20 cellular contexts compared by ENCODE assay signal in the genomic region with DNA sequence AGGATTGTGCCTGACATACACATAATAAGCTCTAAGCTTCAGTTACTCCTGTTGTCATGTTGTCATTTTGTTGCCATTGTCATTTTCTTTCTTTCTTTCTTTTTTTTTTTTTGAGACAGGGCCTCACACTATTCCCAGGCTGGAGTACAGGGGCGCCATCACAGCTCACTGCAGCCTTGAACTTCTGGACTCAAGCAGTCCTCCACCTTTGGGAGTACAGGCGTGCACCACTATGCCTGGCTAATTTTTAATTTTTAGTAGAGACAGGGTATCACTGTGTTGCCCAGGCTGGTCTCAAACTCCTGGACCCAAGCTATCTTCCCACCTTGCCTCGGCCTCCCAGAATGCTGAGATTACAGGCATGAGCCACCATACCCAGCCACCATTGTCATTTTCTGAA. TPM values are rescaled to one million over a fixed set of nuclear protein-coding genes. Genes with fewer than 3 reads are reported as not detected.
DNase-seq lines count a peak whose midpoint lies in the region; ATAC-seq and TF ChIP-seq lines count a peak whose summit lies in the region.
"Had no signal": no experiment of that assay in that cellular context is flagged by ENCODE, and none has a peak within 500 bp of the region (broad histone marks: within the 10 kb centered on the region; RNA-seq: fewer than 3 reads in every experiment).

No MANE protein-coding gene starts in this region.

- H3K9ac ChIP-seq in mammary epithelial cell (ENCODE audit: insufficient read depth, low read length) = no peak overlapping the region
- H3K9ac ChIP-seq: BLaER1 had no signal

- H3K4me2 ChIP-seq in mammary epithelial cell (ENCODE audit: insufficient read depth, low read depth, low read length) = no peak overlapping the region
- H3K4me2 ChIP-seq: BLaER1 had no signal

- CTCF ChIA-PET in mammary epithelial cell (lab: Charles Lee; ENCODE audit: low non-redundant PET) = no interaction called here

- peaks cover 26% of the 10 kb centered on the region for H3K4me1 ChIP-seq in mammary epithelial cell (ENCODE audit: insufficient read depth, low read length)
- H3K4me1 ChIP-seq: BE2C had no signal

- BruUV-seq in mammary epithelial cell (replicated peaks; lab: Mats Ljungman, UMichigan) = no TSS peak

- H3K9me3 ChIP-seq in mammary epithelial cell (replicated peaks; ENCODE audit: insufficient read depth, low read length) = no peaks in the 10 kb centered on the region
- H3K9me3 ChIP-seq: BE2C, BLaER1 had no signal

- no peaks in the 10 kb centered on the region for H3K36me3 Mint-ChIP-seq in natural killer cell treated with Interleukin-12 subunit alpha and Interleukin-12 subunit beta and Interleukin-15 and Interleukin-18, amount 100 ng/mL, for 72 hours
- H3K36me3 Mint-ChIP-seq in natural killer cell = peaks cover 6% of the 10 kb centered on the region
- peaks cover 85% of the 10 kb centered on the region for H3K36me3 Mint-ChIP-seq in activated T-helper 2 cell treated with anti-CD3 and anti-CD28 coated beads, Interferon-gamma antibody, Interleukin-2, Interleukin-4, amounts not matched to agents 10 μg/mL and 5 μg/mL and 100 μg/mL, durations not matched to agents 14 hours and 24 hours and 36 hours (ENCODE audit: low read depth)
- H3K36me3 Mint-ChIP-seq in immature natural killer cell = peaks cover 10 to 52% (median 19%) of the 10 kb centered on the region in 3 donors
- H3K36me3 Mint-ChIP-seq in stimulated activated effector memory CD8-positive, alpha-beta T cell treated with anti-CD3 and anti-CD28 coated beads, Interleukin-12 subunit alpha, Interleukin-12 subunit beta, amount 100 ng/mL, for 72 hours = peaks cover 99% of the 10 kb centered on the region
- peaks cover 33% of the 10 kb centered on the region for H3K36me3 Mint-ChIP-seq in nephron progenitor cell (ENCODE audit: low read depth)

- H3K79me2 ChIP-seq in mammary epithelial cell (ENCODE audit: insufficient read depth, low read length) = no peaks in the 10 kb centered on the region

- no peaks in the 10 kb centered on the region for H3K27me3 ChIP-seq in mammary epithelial cell (ENCODE audit: insufficient read depth, low read length)
- H3K27me3 ChIP-seq: BE2C, BLaER1 had no signal

- intact Hi-C loops in natural killer cell (cut with micrococcal nuclease) (no loop called here), mammary epithelial cell (cut with micrococcal nuclease) (loop anchor here (5.0 kb wide), 2 partner anchors 63 to 173 kb away; a partner anchor contains a TSS)
- intact Hi-C loops in activated T-helper 2 cell treated with anti-CD3 and anti-CD28 coated beads, Interferon-gamma antibody, Interleukin-2, Interleukin-4, amounts not matched to agents 10 μg/mL and 5 μg/mL and 100 μg/mL, durations not matched to agents 14 hours and 24 hours and 36 hours (cut with micrococcal nuclease) = loop anchor here (5.0 kb wide), 2 partner anchors 32 to 48 kb away; a partner anchor contains a TSS

- H3K27me3 Mint-ChIP-seq in natural killer cell treated with Interleukin-12 subunit alpha and Interleukin-12 subunit beta and Interleukin-15 and Interleukin-18, amount 100 ng/mL, for 72 hours = no peaks in the 10 kb centered on the region
- H3K27me3 Mint-ChIP-seq in natural killer cell (ENCODE audit: low read depth in 2 of 2) = no peaks in the 10 kb centered on the region
- H3K27me3 Mint-ChIP-seq in activated T-helper 2 cell treated with anti-CD3 and anti-CD28 coated beads, Interferon-gamma antibody, Interleukin-2, Interleukin-4, amounts not matched to agents 10 μg/mL and 5 μg/mL and 100 μg/mL, durations not matched to agents 14 hours and 24 hours and 36 hours (ENCODE audit: low read depth) = no peaks in the 10 kb centered on the region
- H3K27me3 Mint-ChIP-seq in immature natural killer cell (ENCODE audit: low read depth in 3 of 3) = peaks cover 0 to 3% (median 1%) of the 10 kb centered on the region in 3 donors
- peaks cover 2% of the 10 kb centered on the region for H3K27me3 Mint-ChIP-seq in nephron progenitor cell (ENCODE audit: low read depth, poor library complexity)
- H3K27me3 Mint-ChIP-seq: CD4-positive, alpha-beta memory T cell; CD4-positive, CD25-positive, alpha-beta regulatory T cell; CD8-positive, alpha-beta memory T cell had no signal

- no peak overlapping the region for H3K4me3 ChIP-seq in mammary epithelial cell (replicated peaks in 1 of 3; ENCODE audit: insufficient read depth in 1 of 3, low read depth in 2 of 3, low read length in 3 of 3)
- H3K4me3 ChIP-seq: BLaER1 had no signal

- TF ChIP-seq CTCF in natural killer cell (IDR thresholded peaks at IDR 0.05) = no peak
- no peak for TF ChIP-seq CTCF in mammary epithelial cell (conservative IDR thresholded peaks at IDR 0.05 in 1 of 2, IDR thresholded peaks at IDR 0.05 in 1 of 2; ENCODE audit: extremely low read depth in 1 of 2, insufficient read depth in 1 of 2, low read depth in 1 of 2, low read length in 2 of 2)
- TF ChIP-seq CTCF in nephron progenitor cell (IDR thresholded peaks at IDR 0.05) = no peak

- H4K20me1 ChIP-seq in mammary epithelial cell (ENCODE audit: insufficient read depth, low read length) = no peaks in the 10 kb centered on the region
- H4K20me1 ChIP-seq: BLaER1 had no signal

- H3K9me3 Mint-ChIP-seq in natural killer cell treated with Interleukin-12 subunit alpha and Interleukin-12 subunit beta and Interleukin-15 and Interleukin-18, amount 100 ng/mL, for 72 hours = no peaks in the 10 kb centered on the region
- H3K9me3 Mint-ChIP-seq in natural killer cell (no peaks in the 10 kb centered on the region), immature natural killer cell (no peaks in the 10 kb centered on the region), nephron progenitor cell (no peaks in the 10 kb centered on the region)
- no peaks in the 10 kb centered on the region for H3K9me3 Mint-ChIP-seq in activated T-helper 2 cell treated with anti-CD3 and anti-CD28 coated beads, Interferon-gamma antibody, Interleukin-2, Interleukin-4, amounts not matched to agents 10 μg/mL and 5 μg/mL and 100 μg/mL, durations not matched to agents 14 hours and 24 hours and 36 hours
- H3K9me3 Mint-ChIP-seq in stimulated activated effector memory CD8-positive, alpha-beta T cell treated with anti-CD3 and anti-CD28 coated beads, Interleukin-12 subunit alpha, Interleukin-12 subunit beta, amount 100 ng/mL, for 72 hours = no peaks in the 10 kb centered on the region
- H3K9me3 Mint-ChIP-seq: CD14-positive monocyte; CD4-positive, alpha-beta memory T cell; CD4-positive, CD25-positive, alpha-beta regulatory T cell; CD8-positive, alpha-beta memory T cell had no signal

- 98% methylated on average over 3 of the region's 3 CpGs for WGBS in mammary epithelial cell (ENCODE audit: low coverage, missing lambda C conversion rate)

- no peak for ATAC-seq in natural killer cell treated with Interleukin-12 subunit alpha and Interleukin-12 subunit beta and Interleukin-15 and Interleukin-18, amount 100 ng/mL, for 72 hours
- ATAC-seq in natural killer cell = no peak
- no peak for ATAC-seq in stimulated activated effector memory CD8-positive, alpha-beta T cell treated with anti-CD3 and anti-CD28 coated beads, Interleukin-12 subunit alpha, Interleukin-12 subunit beta, amount 100 ng/mL, for 72 hours

- peaks cover 3% of the 10 kb centered on the region for H3K36me3 ChIP-seq in mammary epithelial cell (ENCODE audit: insufficient read depth, low read length)

- dilution Hi-C loops in mammary epithelial cell (cut with HindIII; ENCODE audit: low sequenced_read_pairs) = no loop called here

- no peak overlapping the region for H3K27ac ChIP-seq in mammary epithelial cell (ENCODE audit: insufficient read depth, low read depth, low read length)
- H3K27ac ChIP-seq: BLaER1 had no signal

- in situ Hi-C loops in mammary epithelial cell (cut with MboI; ENCODE audit: low sequenced_read_pairs in 2 of 2) = no loop called here

- H3K27ac Mint-ChIP-seq in natural killer cell treated with Interleukin-12 subunit alpha and Interleukin-12 subunit beta and Interleukin-15 and Interleukin-18, amount 100 ng/mL, for 72 hours = peak overlapping the region; percentile 15 to 86
- H3K27ac Mint-ChIP-seq in natural killer cell (peak overlapping the region in 1 of 2 donors; percentile 82), immature natural killer cell (peak overlapping the region; percentile 23 to 95 (median 66)), nephron progenitor cell (no peak overlapping the region)
- H3K27ac Mint-ChIP-seq in activated T-helper 2 cell treated with anti-CD3 and anti-CD28 coated beads, Interferon-gamma antibody, Interleukin-2, Interleukin-4, amounts not matched to agents 10 μg/mL and 5 μg/mL and 100 μg/mL, durations not matched to agents 14 hours and 24 hours and 36 hours = peak overlapping the region; percentile 5
- H3K27ac Mint-ChIP-seq in stimulated activated effector memory CD8-positive, alpha-beta T cell treated with anti-CD3 and anti-CD28 coated beads, Interleukin-12 subunit alpha, Interleukin-12 subunit beta, amount 100 ng/mL, for 72 hours = peak overlapping the region; percentile 78

- H2AFZ ChIP-seq in mammary epithelial cell (ENCODE audit: low read depth, low read length) = no peak overlapping the region

- no peak for DNase-seq in natural killer cell treated with Interleukin-12 subunit alpha and Interleukin-12 subunit beta and Interleukin-15 and Interleukin-18, amount 100 ng/mL, for 72 hours (ENCODE audit: low spot score)
- no peak for DNase-seq in natural killer cell
- DNase-seq in activated T-helper 2 cell treated with anti-CD3 and anti-CD28 coated beads, Interferon-gamma antibody, Interleukin-2, Interleukin-4, amounts not matched to agents 10 μg/mL and 5 μg/mL and 100 μg/mL, durations not matched to agents 14 hours and 24 hours and 36 hours (ENCODE audit: low spot score) = no peak
- DNase-seq in immature natural killer cell = no peak
- DNase-seq in stimulated activated effector memory CD8-positive, alpha-beta T cell treated with anti-CD3 and anti-CD28 coated beads, Interleukin-12 subunit alpha, Interleukin-12 subunit beta, amount 100 ng/mL, for 72 hours (ENCODE audit: low spot score in 2 of 2) = no peak
- no peak for DNase-seq in mammary epithelial cell
- no peak for DNase-seq in D341Med (ENCODE audit: low spot score)
- no peak for DNase-seq in nephron progenitor cell
- DNase-seq: 8988T; ACHN; BE2C; C1 segment of cervical spinal cord; CD4-positive, alpha-beta memory T cell; CD4-positive, CD25-positive, alpha-beta regulatory T cell; CD8-positive, alpha-beta memory T cell; COR-L47; DMS79 treated with DMSO at 0.1 percent for 48 hours; GF-D8 had no signal

- H3K4me1 Mint-ChIP-seq in natural killer cell treated with Interleukin-12 subunit alpha and Interleukin-12 subunit beta and Interleukin-15 and Interleukin-18, amount 100 ng/mL, for 72 hours (ENCODE audit: low read depth in 2 of 2) = peaks cover 16 to 42% of the 10 kb centered on the region in 2 donors
- H3K4me1 Mint-ChIP-seq in natural killer cell (peaks cover 40 to 74% of the 10 kb centered on the region in 2 donors), immature natural killer cell (peaks cover 60 to 88% of the 10 kb centered on the region in 2 donors), nephron progenitor cell (no peaks in the 10 kb centered on the region)
- H3K4me1 Mint-ChIP-seq in activated T-helper 2 cell treated with anti-CD3 and anti-CD28 coated beads, Interferon-gamma antibody, Interleukin-2, Interleukin-4, amounts not matched to agents 10 μg/mL and 5 μg/mL and 100 μg/mL, durations not matched to agents 14 hours and 24 hours and 36 hours (ENCODE audit: low read depth) = peaks cover 32% of the 10 kb centered on the region
- peaks cover 9% of the 10 kb centered on the region for H3K4me1 Mint-ChIP-seq in stimulated activated effector memory CD8-positive, alpha-beta T cell treated with anti-CD3 and anti-CD28 coated beads, Interleukin-12 subunit alpha, Interleukin-12 subunit beta, amount 100 ng/mL, for 72 hours
- H3K4me1 Mint-ChIP-seq: CD4-positive, alpha-beta memory T cell had no signal

- no peak overlapping the region for H3K4me3 Mint-ChIP-seq in natural killer cell treated with Interleukin-12 subunit alpha and Interleukin-12 subunit beta and Interleukin-15 and Interleukin-18, amount 100 ng/mL, for 72 hours
- no peak overlapping the region for H3K4me3 Mint-ChIP-seq in natural killer cell
- no peak overlapping the region for H3K4me3 Mint-ChIP-seq in activated T-helper 2 cell treated with anti-CD3 and anti-CD28 coated beads, Interferon-gamma antibody, Interleukin-2, Interleukin-4, amounts not matched to agents 10 μg/mL and 5 μg/mL and 100 μg/mL, durations not matched to agents 14 hours and 24 hours and 36 hours (ENCODE audit: low read depth)
- H3K4me3 Mint-ChIP-seq in immature natural killer cell = peak overlapping the region in 1 of 5 donors; percentile 31
- H3K4me3 Mint-ChIP-seq in stimulated activated effector memory CD8-positive, alpha-beta T cell treated with anti-CD3 and anti-CD28 coated beads, Interleukin-12 subunit alpha, Interleukin-12 subunit beta, amount 100 ng/mL, for 72 hours = no peak overlapping the region
- no peak overlapping the region for H3K4me3 Mint-ChIP-seq in nephron progenitor cell
- H3K4me3 Mint-ChIP-seq: CD14-positive monocyte; CD4-positive, alpha-beta memory T cell; CD4-positive, CD25-positive, alpha-beta regulatory T cell; CD8-positive, alpha-beta memory T cell had no signal

RNA-seq across cellular contexts. Expression of a gene that starts 30.9 kb away (rescaled TPM):
- total RNA-seq in natural killer cell treated with Interleukin-12 subunit alpha and Interleukin-12 subunit beta and Interleukin-15 and Interleukin-18, amount 100 ng/mL, for 72 hours = 10 to 100 TPM; 46.5 to 99.5 TPM
- total RNA-seq in natural killer cell = 10 to 100 TPM; 16.3 to 24.6 (median 20.1) TPM
- total RNA-seq in activated T-helper 2 cell treated with anti-CD3 and anti-CD28 coated beads, Interferon-gamma antibody, Interleukin-2, Interleukin-4, amounts not matched to agents 10 μg/mL and 5 μg/mL and 100 μg/mL, durations not matched to agents 14 hours and 24 hours and 36 hours = 98.6 and 102 TPM in 2 replicates
- polyA plus RNA-seq in immature natural killer cell = 10 to 100 TPM; 12.1 to 15.8 (median 12.8) TPM
- total RNA-seq in mammary epithelial cell = 10 to 100 TPM; 10.5 to 23.8 TPM
- polyA plus RNA-seq in mammary epithelial cell = 15.3 TPM
- 9.3 TPM for polyA minus RNA-seq in mammary epithelial cell
